In the genomic region with DNA sequence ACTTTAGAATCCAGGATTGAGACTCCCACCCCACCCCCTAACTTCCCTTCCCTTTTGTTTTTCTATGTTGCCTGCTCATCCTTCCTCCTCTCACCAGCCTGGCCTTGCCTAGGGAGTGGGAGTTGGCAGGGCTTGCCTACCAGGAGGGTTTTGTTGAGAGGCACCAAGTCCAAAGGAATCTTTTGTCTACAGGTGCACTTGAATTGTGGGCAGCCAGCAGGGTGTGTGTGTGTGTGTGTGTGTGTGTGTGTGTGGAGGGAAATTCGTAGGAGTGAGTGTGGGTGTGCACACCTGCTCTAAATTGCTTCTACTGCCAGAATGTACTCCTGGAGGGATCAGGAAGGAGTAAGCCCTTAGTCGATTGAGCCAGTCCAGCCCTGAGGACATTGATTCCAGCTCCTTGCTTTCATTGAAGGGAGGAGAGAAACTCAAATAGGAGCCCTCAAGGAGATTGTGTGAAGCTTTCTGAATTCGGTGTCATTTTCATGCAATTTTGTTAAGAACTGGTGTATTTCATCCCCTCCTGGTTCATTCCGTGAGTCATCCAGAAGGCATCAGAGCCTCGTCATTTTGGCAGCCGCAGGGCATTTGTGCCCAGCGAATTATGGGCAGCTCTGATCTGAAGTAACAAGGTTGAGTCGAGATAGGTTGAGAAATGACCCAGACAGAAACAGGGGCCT, we compare ENCODE assay signal across 11 cellular contexts.
DNase-seq lines count a peak whose midpoint lies in the region; ATAC-seq and TF ChIP-seq lines count a peak whose summit lies in the region.
"Had no signal": no experiment of that assay in that cellular context is flagged by ENCODE, and none has a peak within 500 bp of the region (broad histone marks: within the 10 kb centered on the region; RNA-seq: fewer than 3 reads in every experiment).

No MANE protein-coding gene starts in this region.

- peak; percentile 16 for DNase-seq in GM04503 (ENCODE audit: low read depth)
- DNase-seq in PC-3 = peak; percentile 88
- peak; percentile 96 for DNase-seq in epithelial cell of esophagus (ENCODE audit: low read depth)
- peak in 1 of 2 donors; percentile 47 for DNase-seq in psoas muscle
- no peak for DNase-seq in OCI-M1 (lab: John Stamatoyannopoulos, UW)
- no peak for DNase-seq in cerebellar nuclear complex (lab: John Stamatoyannopoulos, UW)
- DNase-seq: activated CD4-positive, alpha-beta memory T cell treated with anti-CD3 and anti-CD28 coated beads, Interleukin-2, amount 10 ng/mL, durations not matched to agents 7 days and 5 days; stimulated activated CD4-positive, alpha-beta T cell treated with anti-CD3 and anti-CD28 coated beads, Interleukin-12 subunit alpha, Interleukin-12 subunit beta, amount 100 ng/mL, for 4 hours had no signal

- CTCF ChIA-PET in PC-3 (lab: Charles Lee) = no interaction called here

- TF ChIP-seq CTCF in PC-3 (conservative IDR thresholded peaks at IDR 0.05; ENCODE audit: low read depth, low read length) (no peak), epithelial cell of esophagus (IDR thresholded peaks at IDR 0.05; ENCODE audit: insufficient read depth, low read depth, low read length, missing control alignments) (no peak), psoas muscle (IDR thresholded peaks at IDR 0.05) (no peak)

- H3K4me1 ChIP-seq in PC-3 (ENCODE audit: insufficient read depth, low read length) (peaks cover 17% of the 10 kb centered on the region), psoas muscle (peaks cover 15% of the 10 kb centered on the region)

- peak overlapping the region; percentile 29; the same call in 1 of the 2 replicates for H2AFZ ChIP-seq in PC-3 (ENCODE audit: low read length)

- H3K9me2 ChIP-seq in PC-3 (replicated peaks; ENCODE audit: low read length) = no peaks in the 10 kb centered on the region

- no peak overlapping the region for H3K9ac ChIP-seq in PC-3 (ENCODE audit: low read length)

- H3K27ac ChIP-seq in PC-3 (ENCODE audit: low read length) = peak overlapping the region; percentile 66
- H3K27ac ChIP-seq in psoas muscle = no peak overlapping the region

- 31 to 58% (median 43%) methylated on average over 8 of the region's 8 CpGs for WGBS in psoas muscle, 3 donors

- H3K4me3 ChIP-seq in PC-3 (ENCODE audit: low read length) (0 out of 2 replicates have a peak overlapping the region, but pooled peaks have one; percentile 18), epithelial cell of esophagus (ENCODE audit: low read length) (no peak overlapping the region), psoas muscle (no peak overlapping the region)
- H3K4me3 ChIP-seq: lung had no signal

- H3K27me3 ChIP-seq in PC-3 (ENCODE audit: low read length) = peaks cover 22% of the 10 kb centered on the region
- no peaks in the 10 kb centered on the region for H3K27me3 ChIP-seq in psoas muscle (ENCODE audit: insufficient read depth in 3 of 3, low read length in 2 of 3)

- ATAC-seq in PC-3 = no peak; the same call in 1 of the 2 replicates
- peak in 3 of 4 donors; percentile 18 to 56 (median 50) for ATAC-seq in psoas muscle
- ATAC-seq in HG02970 (IDR thresholded peaks at IDR 0.05; ENCODE audit: low FRiP score, unreplicated experiment) = no peak
- ATAC-seq in HG02981 (IDR thresholded peaks at IDR 0.05; ENCODE audit: unreplicated experiment) = no peak

- H3K79me2 ChIP-seq in PC-3 (ENCODE audit: low read length) = no peaks in the 10 kb centered on the region

- POLR2A ChIA-PET in PC-3 (lab: Charles Lee; ENCODE audit: unreplicated experiment) = no interaction called here

- BruUV-seq in PC-3 (replicated peaks; lab: Mats Ljungman, UMichigan) = no TSS peak

- peak overlapping the region; percentile 69 for H3K4me2 ChIP-seq in PC-3 (ENCODE audit: low read length)

- no peaks in the 10 kb centered on the region for H3F3A ChIP-seq in PC-3 (ENCODE audit: low read length, unreplicated experiment)

- intact Hi-C loops in PC-3 (cut with micrococcal nuclease) (no loop called here), psoas muscle (cut with DNase I) (no loop called here)

- H3K9me3 ChIP-seq in PC-3 (ENCODE audit: low read length) = no peaks in the 10 kb centered on the region
- H3K9me3 ChIP-seq in psoas muscle = no peaks in the 10 kb centered on the region

- no peaks in the 10 kb centered on the region for H4K20me1 ChIP-seq in PC-3 (ENCODE audit: low read length)

- H3K36me3 ChIP-seq in PC-3 (ENCODE audit: low read depth, low read length) (no peaks in the 10 kb centered on the region), psoas muscle (ENCODE audit: insufficient read depth in 1 of 2, low read depth in 1 of 2) (no peaks in the 10 kb centered on the region)

Comparison
In these comparisons a context has a peak if more than half of its experiments do, and no peak if none do; other contexts are left out.
1. DNase-seq: peak in GM04503 (single experiment), PC-3 (single experiment) and epithelial cell of esophagus (single experiment); none in OCI-M1 (single experiment) and cerebellar nuclear complex (0 of 2).
2. ATAC-seq: peak in psoas muscle (3 of 4); none in PC-3 (single experiment), HG02970 (single experiment) and HG02981 (single experiment).